Comparison of ENCODE assay signal across 8 cellular contexts in genomic region chr11:123741159-123741951, GRCh38. TPM values are rescaled to one million over a fixed set of nuclear protein-coding genes. Genes with fewer than 3 reads are reported as not detected.
A peak's percentile ranks its signal among the peaks of the same experiment; 100 is the strongest.
DNase-seq lines count a peak whose midpoint lies in the region; ATAC-seq and TF ChIP-seq lines count a peak whose summit lies in the region.

ZNF202 (minus strand) TSS chr11:123741660; CDS start chr11:123730888, 10,772 bp downstream.

- intact Hi-C loops in activated CD4-positive, alpha-beta T cell treated with anti-CD3 and anti-CD28 coated beads for 36 hours (cut with DNase I, micrococcal nuclease), result loop anchor here (1.0 to 5.0 kb wide), 7 partner anchors 373 to 1085 kb away; partner anchors contain the start of genes VWA5A (in 2 of the 2), HSPA8 (in 1 of the 2), SIAE (in 1 of the 2) and SPA17 (in 1 of the 2)

- H3K4me3 ChIP-seq in BLaER1 treated with 17β-estradiol and CSF1 and Interleukin-3, amounts not matched to agents 10 nM and 100 nM, result peak within 1 kb of the TSS; percentile 74 to 91 (median 84)

- peak within 1 kb of the TSS; percentile 83 to 96 (median 92) for H3K27ac ChIP-seq in BLaER1 treated with 17β-estradiol and CSF1 and Interleukin-3, amounts not matched to agents 10 nM and 100 nM

- peak; percentile 99 for ATAC-seq in HG03457 (IDR thresholded peaks at IDR 0.05; ENCODE audit: unreplicated experiment)
- peak; percentile 96 for ATAC-seq in activated CD4-positive, alpha-beta T cell treated with anti-CD3 and anti-CD28 coated beads for 36 hours

- TF ChIP-seq CTCF in chondrocyte (IDR thresholded peaks at IDR 0.05), result peak; percentile 60

- no peaks in the 10 kb centered on the region for H3K9me3 Mint-ChIP-seq in activated CD4-positive, alpha-beta T cell treated with anti-CD3 and anti-CD28 coated beads for 36 hours (ENCODE audit: low read depth)
- no peaks in the 10 kb centered on the region for H3K9me3 Mint-ChIP-seq in chondrocyte (ENCODE audit: low read depth)

- POLR2A ChIA-PET in activated CD4-positive, alpha-beta T cell treated with anti-CD3 and anti-CD28 coated beads for 36 hours (lab: Charles Lee), result no interaction called here

- peaks cover 2% of the 10 kb centered on the region for H3K27me3 Mint-ChIP-seq in activated CD4-positive, alpha-beta T cell treated with anti-CD3 and anti-CD28 coated beads for 36 hours
- peaks cover 17% of the 10 kb centered on the region for H3K27me3 Mint-ChIP-seq in chondrocyte (ENCODE audit: low read depth)

- DNase-seq in GM19240 (ENCODE audit: insufficient read length, low spot score) (peak; percentile 47), NCI-H524 (lab: John Stamatoyannopoulos, UW) (peak; percentile 81 to 92), chondrocyte (ENCODE audit: low spot score) (peak; percentile 97), kidney tubule cell (ENCODE audit: low spot score) (peak; percentile 88)
- peak; percentile 96 for DNase-seq in activated CD4-positive, alpha-beta T cell treated with anti-CD3 and anti-CD28 coated beads for 36 hours
- DNase-seq in stimulated activated CD4-positive, alpha-beta T cell treated with anti-CD3 and anti-CD28 coated beads, Interleukin-1b, Interleukin-23, amount 100 ng/mL, for 1 hour (ENCODE audit: low read depth in 2 of 2), result peak; percentile 64 to 80

- peaks cover 22% of the 10 kb centered on the region for H3K36me3 Mint-ChIP-seq in activated CD4-positive, alpha-beta T cell treated with anti-CD3 and anti-CD28 coated beads for 36 hours (ENCODE audit: low read depth)
- peaks cover 4% of the 10 kb centered on the region for H3K36me3 Mint-ChIP-seq in chondrocyte (ENCODE audit: low read depth)

- peaks cover 30 to 40% (median 39%) of the 10 kb centered on the region in 11 experiments for H3K36me3 ChIP-seq in BLaER1 treated with 17β-estradiol and CSF1 and Interleukin-3, amounts not matched to agents 10 nM and 100 nM

- H3K4me1 ChIP-seq in BLaER1 treated with 17β-estradiol and CSF1 and Interleukin-3, amounts not matched to agents 10 nM and 100 nM, result peaks cover 15 to 25% (median 20%) of the 10 kb centered on the region in 10 experiments

- H3K9ac ChIP-seq in BLaER1 treated with 17β-estradiol and CSF1 and Interleukin-3, amounts not matched to agents 10 nM and 100 nM, result peak within 1 kb of the TSS; percentile 90 to 96 (median 94)

- peak within 1 kb of the TSS; percentile 86 to 97 (median 92) for H3K4me2 ChIP-seq in BLaER1 treated with 17β-estradiol and CSF1 and Interleukin-3, amounts not matched to agents 10 nM and 100 nM

- H3K4me1 Mint-ChIP-seq in activated CD4-positive, alpha-beta T cell treated with anti-CD3 and anti-CD28 coated beads for 36 hours, result peaks cover 31% of the 10 kb centered on the region
- H3K4me1 Mint-ChIP-seq in chondrocyte (ENCODE audit: low read depth), result peaks cover 20% of the 10 kb centered on the region

- CTCF ChIA-PET in activated CD4-positive, alpha-beta T cell treated with anti-CD3 and anti-CD28 coated beads for 36 hours (lab: Charles Lee), result interaction anchor here (0.8 to 0.9 kb wide), 2 partner anchors 30 to 34 kb away, joined by 3 read pairs; no protein-coding TSS in a partner anchor

- peak within 1 kb of the TSS; percentile 81 for H3K4me3 Mint-ChIP-seq in activated CD4-positive, alpha-beta T cell treated with anti-CD3 and anti-CD28 coated beads for 36 hours
- H3K4me3 Mint-ChIP-seq in chondrocyte (ENCODE audit: unreplicated experiment), result peak within 1 kb of the TSS; percentile 78

- H4K20me1 ChIP-seq in BLaER1 treated with 17β-estradiol and CSF1 and Interleukin-3, amounts not matched to agents 10 nM and 100 nM, result peaks cover 0 to 47% (median 4%) of the 10 kb centered on the region in 11 experiments; a peak in 8 of 22 replicates

- no peaks in the 10 kb centered on the region for H3K27me3 ChIP-seq in BLaER1 treated with 17β-estradiol and CSF1 and Interleukin-3, amounts not matched to agents 10 nM and 100 nM

- peaks cover 7 to 27% (median 23%) of the 10 kb centered on the region in 11 experiments; a peak in 20 of 22 replicates for H3K9me3 ChIP-seq in BLaER1 treated with 17β-estradiol and CSF1 and Interleukin-3, amounts not matched to agents 10 nM and 100 nM (replicated peaks in 1 of 11)

- H3K27ac Mint-ChIP-seq in activated CD4-positive, alpha-beta T cell treated with anti-CD3 and anti-CD28 coated beads for 36 hours, result peak within 1 kb of the TSS; percentile 97
- H3K27ac Mint-ChIP-seq in chondrocyte (ENCODE audit: unreplicated experiment), result peak within 1 kb of the TSS; percentile 90

RNA-seq across cellular contexts. Expression of gene ZNF202, which starts in this region (rescaled TPM):
- 10 to 100 TPM in 1 of 2 experiments, 1 to 10 TPM in 1; 9.5 to 12.1 TPM for total RNA-seq in activated CD4-positive, alpha-beta T cell treated with anti-CD3 and anti-CD28 coated beads for 36 hours
- total RNA-seq in chondrocyte, result 7.4 to 10.0 TPM (median 8.3 TPM) in 3 replicates

Comparison
In these comparisons a context has a peak if more than half of its experiments do, and no peak if none do; other contexts are left out.
1. Peak in every context shown above with its lines: DNase-seq, ATAC-seq, H3K4me3 ChIP-seq and H3K27ac ChIP-seq.
2. DNase-seq: peak in every context shown above with its lines; median percentile 97 in chondrocyte; 96 in activated CD4-positive, alpha-beta T cell treated with anti-CD3 and anti-CD28 coated beads for 36 hours; 88 in kidney tubule cell; 86 in NCI-H524; 72 in stimulated activated CD4-positive, alpha-beta T cell treated with anti-CD3 and anti-CD28 coated beads, Interleukin-1b, Interleukin-23, amount 100 ng/mL, for 1 hour; 47 in GM19240.